ENCODE assay signal across 12 cellular contexts in genomic region chr22:45201678-45202332, GRCh38. TPM values are rescaled to one million over a fixed set of nuclear protein-coding genes. Genes with fewer than 3 reads are reported as not detected.
A peak's percentile ranks its signal among the peaks of the same experiment; 100 is the strongest.
DNase-seq lines count a peak whose midpoint lies in the region; ATAC-seq and TF ChIP-seq lines count a peak whose summit lies in the region.
"Had no signal": no experiment of that assay in that cellular context is flagged by ENCODE, and none has a peak within 500 bp of the region (broad histone marks: within the 10 kb centered on the region; RNA-seq: fewer than 3 reads in every experiment).

No MANE protein-coding gene starts in this region.

- H3F3A ChIP-seq in PC-3 (ENCODE audit: low read length, unreplicated experiment) = peaks cover 3% of the 10 kb centered on the region

- no peaks in the 10 kb centered on the region for H3K36me3 ChIP-seq in PC-3 (ENCODE audit: low read depth, low read length)
- peaks cover 15% of the 10 kb centered on the region for H3K36me3 ChIP-seq in osteoblast (ENCODE audit: insufficient read depth, low read length)
- H3K36me3 ChIP-seq: ovary had no signal

- BruUV-seq in PC-3 (replicated peaks; lab: Mats Ljungman, UMichigan) = no TSS peak

- no peaks in the 10 kb centered on the region for H3K9me3 ChIP-seq in PC-3 (ENCODE audit: low read length)
- no peaks in the 10 kb centered on the region for H3K9me3 ChIP-seq in osteoblast (ENCODE audit: low read depth, low read length)
- H3K9me3 ChIP-seq: ovary, thyroid gland had no signal

- CTCF ChIA-PET in PC-3 (lab: Charles Lee) = no interaction called here

- H3K4me2 ChIP-seq in PC-3 (ENCODE audit: low read length) = peak overlapping the region; percentile 69
- peak overlapping the region; percentile 69 for H3K4me2 ChIP-seq in osteoblast (ENCODE audit: insufficient read depth, low read length)

- H3K9me2 ChIP-seq in PC-3 (replicated peaks; ENCODE audit: low read length) = no peaks in the 10 kb centered on the region

- DNase-seq in COLO668 (lab: John Stamatoyannopoulos, UW; ENCODE audit: unreplicated experiment) = peak; percentile 34
- DNase-seq in PC-3 = peak; percentile 89
- DNase-seq in epithelial cell of prostate (ENCODE audit: low read depth, low spot score) = peak; percentile 62
- DNase-seq in osteoblast (ENCODE audit: insufficient read length, low spot score, missing footprints) = peak; percentile 97
- DNase-seq in stimulated activated CD4-positive, alpha-beta T cell treated with anti-CD3 and anti-CD28 coated beads, Interleukin-2, amount 100 ng/mL, for 24 hours = no peak
- DNase-seq: immature natural killer cell; stimulated activated CD4-positive, alpha-beta T cell treated with anti-CD3 and anti-CD28 coated beads, Interleukin-4, amount 100 ng/mL, for 4 hours; thyroid gland had no signal

- H3K4me1 ChIP-seq in PC-3 (ENCODE audit: insufficient read depth, low read length) (peaks cover 25% of the 10 kb centered on the region), osteoblast (ENCODE audit: insufficient read depth, low read length) (peaks cover 21% of the 10 kb centered on the region)

- intact Hi-C loops in PC-3 (cut with micrococcal nuclease) = loop anchor here (5.0 kb wide), 1 partner anchor 45 kb away; no protein-coding TSS in a partner anchor

- H3K9ac ChIP-seq in PC-3 (ENCODE audit: low read length) = peak overlapping the region; percentile 94

- ATAC-seq in PC-3 = peak; percentile 71
- ATAC-seq in HG02571 (IDR thresholded peaks at IDR 0.05; ENCODE audit: unreplicated experiment) = no peak
- ATAC-seq in GM18520 (IDR thresholded peaks at IDR 0.05; ENCODE audit: unreplicated experiment) = no peak
- no peak for ATAC-seq in HG03025 (IDR thresholded peaks at IDR 0.05; ENCODE audit: low FRiP score, unreplicated experiment)

- H4K20me1 ChIP-seq in PC-3 (ENCODE audit: low read length) = no peaks in the 10 kb centered on the region
- H4K20me1 ChIP-seq in osteoblast (ENCODE audit: insufficient read depth, low read length) = peaks cover 15% of the 10 kb centered on the region

- H3K79me2 ChIP-seq in PC-3 (ENCODE audit: low read length) = no peaks in the 10 kb centered on the region
- H3K79me2 ChIP-seq in osteoblast (ENCODE audit: insufficient read depth, low read length) = no peaks in the 10 kb centered on the region

- POLR2A ChIA-PET in PC-3 (lab: Charles Lee; ENCODE audit: unreplicated experiment) = interaction anchor here (0.5 kb wide), 1 partner anchor 35 kb away, joined by 3 read pairs; no protein-coding TSS in a partner anchor

- H3K27me3 ChIP-seq in PC-3 (ENCODE audit: low read length) (no peaks in the 10 kb centered on the region), osteoblast (ENCODE audit: insufficient read depth, low read length) (no peaks in the 10 kb centered on the region)
- H3K27me3 ChIP-seq: ovary, thyroid gland had no signal

- no peak for TF ChIP-seq CTCF in PC-3 (conservative IDR thresholded peaks at IDR 0.05; ENCODE audit: low read depth, low read length)
- no peak for TF ChIP-seq CTCF in osteoblast (IDR thresholded peaks at IDR 0.05; ENCODE audit: extremely low read depth, low read depth, low read length)

- no peak overlapping the region for H2AFZ ChIP-seq in PC-3 (ENCODE audit: low read length)
- no peak overlapping the region for H2AFZ ChIP-seq in osteoblast (ENCODE audit: low read length)

- H3K27ac ChIP-seq in PC-3 (ENCODE audit: low read length) (peak overlapping the region; percentile 100), epithelial cell of prostate (peak overlapping the region; percentile 48), osteoblast (ENCODE audit: low read depth, low read length) (peak overlapping the region; percentile 100)
- H3K27ac ChIP-seq: ovary, thyroid gland had no signal

- H3K4me3 ChIP-seq in PC-3 (ENCODE audit: low read length) (peak overlapping the region; percentile 51; the same call in 1 of the 2 replicates), osteoblast (ENCODE audit: insufficient read depth, low read length) (peak overlapping the region; percentile 28)
- H3K4me3 ChIP-seq: ovary, thyroid gland had no signal

RNA-seq across cellular contexts. Expression of gene NUP50, which starts 38.1 kb away (rescaled TPM):
- 65.0 and 69.9 TPM in 2 replicates for total RNA-seq in PC-3 (2014; rRNA removed)
- total RNA-seq in osteoblast = 34.8 and 54.3 TPM in 2 replicates

RNA-seq across cellular contexts. Expression of gene KIAA0930, which starts 38.9 kb away (rescaled TPM):
- total RNA-seq in PC-3 (2014; rRNA removed) = 29.8 and 39.2 TPM in 2 replicates
- total RNA-seq in osteoblast = 31.8 and 43.4 TPM in 2 replicates

Comparison
In these comparisons a context has a peak if more than half of its experiments do, and no peak if none do; other contexts are left out.
1. DNase-seq: peak in COLO668 (single experiment), PC-3 (single experiment), epithelial cell of prostate (single experiment) and osteoblast (single experiment); none in stimulated activated CD4-positive, alpha-beta T cell treated with anti-CD3 and anti-CD28 coated beads, Interleukin-2, amount 100 ng/mL, for 24 hours (0 of 2).
2. H3K27ac ChIP-seq: peak in every context shown above with its lines; median percentile 100 in PC-3; 100 in osteoblast; 48 in epithelial cell of prostate.